In the genomic region with DNA sequence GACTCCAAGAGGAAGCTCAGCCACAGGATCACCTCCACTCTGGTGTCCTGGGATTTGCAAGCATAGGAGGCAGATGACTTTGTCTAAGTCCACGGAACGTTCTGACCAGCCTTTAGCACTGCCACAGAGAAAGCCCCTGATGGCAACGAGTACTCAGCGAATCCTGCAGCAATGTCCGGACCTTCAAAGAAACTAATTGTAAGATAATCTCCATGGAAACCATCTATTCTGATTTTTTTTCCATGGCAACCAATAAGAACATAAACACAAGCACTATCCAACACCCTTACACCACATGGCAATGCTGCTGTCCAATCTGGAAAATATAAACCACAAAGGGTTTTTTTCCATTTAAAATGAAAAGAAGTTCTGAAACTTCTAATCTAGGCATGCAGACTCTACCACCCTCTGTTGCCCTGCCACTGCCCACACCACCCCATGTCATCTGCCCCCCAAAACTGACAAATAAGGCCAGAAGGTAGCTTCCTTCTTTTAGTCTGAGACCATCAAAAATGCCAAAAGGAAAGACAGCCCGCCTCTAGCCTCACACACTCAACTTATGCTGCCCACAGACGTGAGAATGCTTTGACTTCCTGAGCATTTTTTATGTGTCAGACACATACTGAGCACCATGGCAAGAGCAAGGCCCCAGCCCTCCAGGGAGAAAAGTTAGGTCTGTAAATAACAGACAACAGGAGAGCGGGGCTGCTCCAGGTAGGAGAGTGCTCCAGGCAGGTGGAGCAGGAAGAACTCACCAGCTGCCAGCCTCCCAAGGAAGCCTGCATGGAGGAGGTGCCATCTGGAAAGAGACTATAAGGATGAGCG, we compare ENCODE assay signal across 15 cellular contexts. TPM values are rescaled to one million over a fixed set of nuclear protein-coding genes. Genes with fewer than 3 reads are reported as not detected.
DNase-seq lines count a peak whose midpoint lies in the region; ATAC-seq and TF ChIP-seq lines count a peak whose summit lies in the region.
"Had no signal": no experiment of that assay in that cellular context is flagged by ENCODE, and none has a peak within 500 bp of the region (broad histone marks: within the 10 kb centered on the region; RNA-seq: fewer than 3 reads in every experiment).

No MANE protein-coding gene starts in this region.

- intact Hi-C loops in right cardiac atrium (cut with DNase I), result no loop called here

- 34% methylated on average over 9 of the region's 9 CpGs for WGBS in right cardiac atrium

- H3K9me3 ChIP-seq in right cardiac atrium (ENCODE audit: control insufficient read depth, low read length) (no peaks in the 10 kb centered on the region), Peyer's patch (no peaks in the 10 kb centered on the region)
- H3K9me3 ChIP-seq: colonic mucosa, esophagus squamous epithelium, vagina had no signal

- H3K4me1 ChIP-seq in right cardiac atrium (ENCODE audit: control insufficient read depth, insufficient read depth, low read length) (peaks cover 14% of the 10 kb centered on the region), Peyer's patch (no peaks in the 10 kb centered on the region)
- H3K4me1 ChIP-seq: colonic mucosa had no signal

- H3K27me3 Mint-ChIP-seq in chondrocyte (ENCODE audit: low read depth), result no peaks in the 10 kb centered on the region
- H3K27me3 Mint-ChIP-seq: CD4-positive, alpha-beta T cell; progenitor cell of endocrine pancreas had no signal

- TF ChIP-seq CTCF in chondrocyte (IDR thresholded peaks at IDR 0.05) (no peak), Peyer's patch (IDR thresholded peaks at IDR 0.05) (no peak)

- H3K27ac ChIP-seq in right cardiac atrium (ENCODE audit: low read length), result peak overlapping the region; percentile 81
- H3K27ac ChIP-seq in Peyer's patch, result no peak overlapping the region
- H3K27ac ChIP-seq: colonic mucosa, WERI-Rb-1 had no signal

- peak; percentile 45 to 65 for ATAC-seq in right cardiac atrium
- no peak for ATAC-seq in GM21825 (IDR thresholded peaks at IDR 0.05; ENCODE audit: unreplicated experiment)
- ATAC-seq: GM12878 had no signal

- H3K4me3 ChIP-seq in right cardiac atrium (ENCODE audit: low read length) (no peak overlapping the region), Peyer's patch (no peak overlapping the region)
- H3K4me3 ChIP-seq: colonic mucosa, esophagus squamous epithelium, GM12878, vagina had no signal

- H3K27ac Mint-ChIP-seq in chondrocyte (ENCODE audit: unreplicated experiment), result no peak overlapping the region
- H3K27ac Mint-ChIP-seq: CD4-positive, alpha-beta T cell; progenitor cell of endocrine pancreas had no signal

- peak; percentile 6 for DNase-seq in SK-N-DZ (ENCODE audit: low spot score)
- peak; percentile 35 for DNase-seq in chondrocyte (ENCODE audit: low spot score)
- DNase-seq in right cardiac atrium, result peak in 2 of 3 donors; percentile 41 to 47
- DNase-seq in pulmonary artery endothelial cell (ENCODE audit: low read depth, low spot score), result peak; percentile 58
- DNase-seq in Peyer's patch, result no peak
- no peak for DNase-seq in CD1c-positive myeloid dendritic cell (ENCODE audit: extremely low spot score)
- DNase-seq: activated naive CD4-positive, alpha-beta T cell treated with anti-CD3 and anti-CD28 coated beads, Interleukin-2, amount 50 U/mL, for 16 hours; CD4-positive, alpha-beta T cell; colonic mucosa; esophagus squamous epithelium; WERI-Rb-1 had no signal

- H3K4me1 Mint-ChIP-seq in chondrocyte (ENCODE audit: low read depth), result peaks cover 9% of the 10 kb centered on the region

- H3K36me3 Mint-ChIP-seq in chondrocyte (ENCODE audit: low read depth), result peaks cover 4% of the 10 kb centered on the region

- no peak for TF ChIP-seq POLR2A in Peyer's patch (IDR thresholded peaks at IDR 0.05)

- H3K9me3 Mint-ChIP-seq in chondrocyte (ENCODE audit: low read depth), result no peaks in the 10 kb centered on the region
- H3K9me3 Mint-ChIP-seq: CD4-positive, alpha-beta T cell had no signal

- no peaks in the 10 kb centered on the region for H3K36me3 ChIP-seq in Peyer's patch
- H3K36me3 ChIP-seq: colonic mucosa, esophagus squamous epithelium, vagina had no signal

- no peak overlapping the region for H3K4me3 Mint-ChIP-seq in chondrocyte (ENCODE audit: unreplicated experiment)
- H3K4me3 Mint-ChIP-seq: CD4-positive, alpha-beta T cell had no signal

- no peaks in the 10 kb centered on the region for H3K27me3 ChIP-seq in right cardiac atrium (ENCODE audit: control insufficient read depth, insufficient read depth)
- H3K27me3 ChIP-seq in Peyer's patch, result no peaks in the 10 kb centered on the region
- H3K27me3 ChIP-seq: colonic mucosa, esophagus squamous epithelium, vagina had no signal

RNA-seq across cellular contexts. Expression of a gene that starts 44.5 kb away (rescaled TPM):
- polyA plus RNA-seq in SK-N-DZ (2014; cell fraction: cytosol; rRNA removed), result 5.6 and 10.6 TPM in 2 replicates
- polyA plus RNA-seq in SK-N-DZ (2014; cell fraction: nucleus; rRNA removed), result 8.5 and 10.8 TPM in 2 replicates
- total RNA-seq in chondrocyte (5.3 to 5.7 TPM (median 5.5 TPM) in 3 replicates), right cardiac atrium (1 to 10 TPM; 1.0 to 1.4 (median 1.3) TPM), pulmonary artery endothelial cell (14.9 and 21.2 TPM in 2 replicates), Peyer's patch (1 to 10 TPM; 3.4 to 9.3 (median 6.5) TPM)
- polyA plus RNA-seq in right cardiac atrium, result 0.75 TPM

RNA-seq across cellular contexts. Expression of a gene that starts 53.4 kb away (rescaled TPM):
- polyA plus RNA-seq in SK-N-DZ (2014; cell fraction: cytosol; rRNA removed), result 10.7 and 12.3 TPM in 2 replicates
- polyA plus RNA-seq in SK-N-DZ (2014; cell fraction: nucleus; rRNA removed), result 7.5 and 9.8 TPM in 2 replicates
- total RNA-seq in chondrocyte (32.5 to 33.6 TPM (median 33.3 TPM) in 3 replicates), right cardiac atrium (10 to 100 TPM; 27.2 to 39.9 (median 36.2) TPM), pulmonary artery endothelial cell (10.7 and 14.4 TPM in 2 replicates), Peyer's patch (1 to 10 TPM; 3.3 to 7.1 (median 6.0) TPM)
- 18.1 TPM for polyA plus RNA-seq in right cardiac atrium

Comparison
In these comparisons a context has a peak if more than half of its experiments do, and no peak if none do; other contexts are left out.
1. DNase-seq: peak in SK-N-DZ (single experiment), chondrocyte (single experiment), right cardiac atrium (2 of 3) and pulmonary artery endothelial cell (single experiment); none in Peyer's patch (0 of 3) and CD1c-positive myeloid dendritic cell (single experiment).